In the genomic region with DNA sequence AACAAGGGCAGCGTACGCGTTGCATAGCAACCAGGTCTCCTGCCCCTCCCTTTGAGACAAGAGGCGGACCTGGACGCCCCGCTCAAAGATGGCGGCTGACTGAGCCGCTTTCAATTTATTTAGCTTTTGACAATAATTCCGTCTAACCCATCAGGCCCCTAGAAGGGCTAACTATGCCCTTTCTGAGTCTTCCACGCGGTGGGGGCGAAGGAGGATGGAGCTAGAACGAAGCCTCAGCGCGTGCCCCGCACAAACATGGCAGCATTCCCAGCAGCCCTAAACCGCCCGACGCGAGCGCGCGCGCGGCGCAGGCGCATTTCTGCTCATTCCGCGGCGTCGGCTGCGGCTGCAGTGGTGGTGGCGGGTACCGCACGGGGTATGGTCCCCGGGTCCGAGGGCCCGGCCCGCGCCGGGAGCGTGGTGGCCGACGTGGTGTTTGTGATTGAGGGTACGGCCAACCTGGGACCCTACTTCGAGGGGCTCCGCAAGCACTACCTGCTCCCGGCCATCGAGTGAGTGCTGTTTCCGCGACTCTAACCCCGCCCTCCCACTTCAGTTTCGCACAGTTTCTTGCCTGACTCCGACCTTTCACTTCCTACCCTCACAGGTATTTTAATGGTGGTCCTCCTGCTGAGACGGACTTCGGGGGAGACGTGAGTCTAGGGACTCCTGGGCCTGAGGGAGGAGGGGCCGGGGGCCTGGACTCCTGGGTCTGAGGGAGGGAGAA, we compare ENCODE assay signal across 8 cellular contexts. TPM values are rescaled to one million over a fixed set of nuclear protein-coding genes. Genes with fewer than 3 reads are reported as not detected.
DNase-seq lines count a peak whose midpoint lies in the region; ATAC-seq and TF ChIP-seq lines count a peak whose summit lies in the region.

A gene (plus strand): TSS at position 326 of the 727 bp plus-strand sequence. CDS start 53 bp downstream, at position 379.

- peak; percentile 91 for DNase-seq in GM12865 (ENCODE audit: low read depth)
- peak; percentile 91 for DNase-seq in NCI-H1105 treated with DMSO at 0.1 percent for 48 hours (lab: John Stamatoyannopoulos, UW)
- DNase-seq in T-cell: peak; percentile 70 to 93 (median 84)
- peak; percentile 94 for DNase-seq in cardiac septum (ENCODE audit: low spot score)
- DNase-seq in posterior cingulate gyrus: peak; percentile 73 to 97 (median 82)
- DNase-seq in type B pancreatic cell (ENCODE audit: extremely low spot score, unreplicated experiment): peak; percentile 94

- TF ChIP-seq CTCF in GM12865 (IDR thresholded peaks at IDR 0.05; ENCODE audit: insufficient read depth, low read depth, low read length, missing control alignments) (no peak), type B pancreatic cell (conservative IDR thresholded peaks at IDR 0.05) (peak; percentile 69)

- 0 to 1% (median 1%) methylated on average over 57 to 58 of the region's 58 CpGs for WGBS in adipose tissue, 3 donors

- CTCF ChIA-PET in T-cell (lab: Charles Lee): interaction anchor here in 1 of 2 donors (1.0 kb wide), 1 partner anchor 50 kb away, joined by 3 read pairs; no protein-coding TSS in a partner anchor

- peak within 1 kb of the TSS; percentile 82 for H3K4me3 ChIP-seq in GM12865 (ENCODE audit: low read depth, low read length)

- H3K4me3 Mint-ChIP-seq in T-cell: peak within 1 kb of the TSS; percentile 98 to 99 (median 99)
- H3K4me3 Mint-ChIP-seq in type B pancreatic cell: peak within 1 kb of the TSS; percentile 99

- H3K27ac Mint-ChIP-seq in T-cell (peak within 1 kb of the TSS; percentile 100), type B pancreatic cell (peak within 1 kb of the TSS; percentile 99)

- ATAC-seq in HG02623 (IDR thresholded peaks at IDR 0.05; ENCODE audit: unreplicated experiment) (peak; percentile 69), T-cell (replicated peaks in 1 of 4) (peak; percentile 66 to 73 (median 69))

- POLR2A ChIA-PET in T-cell (lab: Charles Lee): interaction anchor here (0.6 to 1.1 kb wide), 7 partner anchors 31 to 178 kb away, joined by 3 to 8 read pairs (median 5); a partner anchor contains a TSS

- intact Hi-C loops in cardiac septum (cut with DNase I): no loop called here
- intact Hi-C loops in posterior cingulate gyrus (cut with DNase I): loop anchor here (5.0 kb wide), 1 partner anchor 34 kb away; a partner anchor contains a TSS

- H3K36me3 Mint-ChIP-seq in T-cell (peaks cover 6% of the 10 kb centered on the region), type B pancreatic cell (peaks cover 8% of the 10 kb centered on the region)

- peak within 1 kb of the TSS; percentile 79 for H3K27ac ChIP-seq in adipose tissue (ENCODE audit: low read depth, low read length)

- H3K9me3 Mint-ChIP-seq in T-cell: no peaks in the 10 kb centered on the region
- no peaks in the 10 kb centered on the region for H3K9me3 Mint-ChIP-seq in type B pancreatic cell

- peaks cover 39 to 44% (median 43%) of the 10 kb centered on the region in 3 donors for H3K4me1 Mint-ChIP-seq in T-cell
- H3K4me1 Mint-ChIP-seq in type B pancreatic cell (ENCODE audit: unreplicated experiment): peaks cover 19% of the 10 kb centered on the region

- no peaks in the 10 kb centered on the region for H3K27me3 Mint-ChIP-seq in T-cell
- no peaks in the 10 kb centered on the region for H3K27me3 Mint-ChIP-seq in type B pancreatic cell

RNA-seq across cellular contexts. Expression of the gene that starts here (rescaled TPM):
- total RNA-seq in T-cell (10 to 100 TPM; 46.0 to 64.1 (median 57.6) TPM), cardiac septum (33.0 TPM), type B pancreatic cell (ENCODE audit: low replicate concordance) (88.5 and 88.9 TPM in 2 replicates)
- 10 to 100 TPM; 21.8 to 38.8 (median 22.4) TPM for polyA plus RNA-seq in adipose tissue

Comparison
In these comparisons a context has a peak if more than half of its experiments do, and no peak if none do; other contexts are left out.
1. Peak in every context shown above with its lines: DNase-seq, ATAC-seq, H3K4me3 ChIP-seq and H3K27ac ChIP-seq.